ENCODE assay signal across 20 cellular contexts in genomic region chr3:6807967-6808588, GRCh38. TPM values are rescaled to one million over a fixed set of nuclear protein-coding genes. Genes with fewer than 3 reads are reported as not detected.
A peak's percentile ranks its signal among the peaks of the same experiment; 100 is the strongest.
DNase-seq lines count a peak whose midpoint lies in the region; ATAC-seq, FAIRE-seq and TF ChIP-seq lines count a peak whose summit lies in the region.
"Had no signal": no experiment of that assay in that cellular context is flagged by ENCODE, and none has a peak within 500 bp of the region (broad histone marks: within the 10 kb centered on the region; RNA-seq: fewer than 3 reads in every experiment).

No MANE protein-coding gene starts in this region.

- no peaks in the 10 kb centered on the region for H4K20me1 ChIP-seq in keratinocyte (ENCODE audit: control insufficient read depth, extremely low read depth, insufficient read depth, low read length)

- no peaks in the 10 kb centered on the region for H3K9me3 ChIP-seq in keratinocyte (ENCODE audit: control insufficient read depth, low read depth, low read length)
- H3K9me3 ChIP-seq: SK-N-SH had no signal

- no peaks in the 10 kb centered on the region for H3K9me1 ChIP-seq in keratinocyte (ENCODE audit: control insufficient read depth, extremely low read depth, insufficient read depth, low read length)

- no peaks in the 10 kb centered on the region for H3K4me1 Mint-ChIP-seq in activated CD8-positive, alpha-beta T cell treated with anti-CD3 and anti-CD28 coated beads, Interleukin-2, amount 10 ng/mL, durations not matched to agents 7 days and 5 days (ENCODE audit: low read depth)
- H3K4me1 Mint-ChIP-seq: natural killer cell had no signal

- in situ Hi-C loops in astrocyte of the cerebellum (cut with HindIII; ENCODE audit: low sequenced_read_pairs) = no loop called here

- H3K4me3 ChIP-seq in astrocyte of the cerebellum (ENCODE audit: low read depth, low read length) = no peak overlapping the region
- no peak overlapping the region for H3K4me3 ChIP-seq in keratinocyte (ENCODE audit: control insufficient read depth in 2 of 3, extremely low read depth in 1 of 3, insufficient read depth in 2 of 3, low read depth in 1 of 3, low read length in 3 of 3)

- H3K36me3 ChIP-seq in keratinocyte (ENCODE audit: control insufficient read depth in 2 of 2, extremely low read depth in 1 of 2, insufficient read depth in 2 of 2, low read length in 2 of 2) = no peaks in the 10 kb centered on the region

- CTCF ChIA-PET in activated CD8-positive, alpha-beta T cell treated with anti-CD3 and anti-CD28 coated beads, Interleukin-2, amount 10 ng/mL, durations not matched to agents 7 days and 5 days (lab: Charles Lee) = interaction anchor here (0.6 kb wide), 1 partner anchor 861 kb away, joined by 3 read pairs; no protein-coding TSS in a partner anchor

- H3K4me1 ChIP-seq in keratinocyte (ENCODE audit: control insufficient read depth, extremely low read depth, insufficient read depth, low read length) = peaks cover 3% of the 10 kb centered on the region

- no peak overlapping the region for H3K4me3 Mint-ChIP-seq in activated CD8-positive, alpha-beta T cell treated with anti-CD3 and anti-CD28 coated beads, Interleukin-2, amount 10 ng/mL, durations not matched to agents 7 days and 5 days
- H3K4me3 Mint-ChIP-seq: natural killer cell had no signal

- no peak overlapping the region for H3K27ac ChIP-seq in keratinocyte (ENCODE audit: control insufficient read depth, insufficient read depth, low read length)

- no peaks in the 10 kb centered on the region for H3K27me3 ChIP-seq in keratinocyte (ENCODE audit: control insufficient read depth, extremely low read depth, insufficient read depth, low read length)

- POLR2A ChIA-PET in activated CD8-positive, alpha-beta T cell treated with anti-CD3 and anti-CD28 coated beads, Interleukin-2, amount 10 ng/mL, durations not matched to agents 7 days and 5 days (lab: Charles Lee) = no interaction called here

- DNase-seq in Daoy (ENCODE audit: low read depth) = peak; percentile 5
- DNase-seq in NCI-H1105 (lab: John Stamatoyannopoulos, UW) = peak; percentile 16
- DNase-seq in astrocyte of the cerebellum (ENCODE audit: low read depth) = peak; percentile 91
- DNase-seq in keratinocyte (ENCODE audit: low read depth, low spot score) = peak; percentile 40
- DNase-seq in activated CD8-positive, alpha-beta T cell treated with anti-CD3 and anti-CD28 coated beads, Interleukin-2, amount 10 ng/mL, durations not matched to agents 7 days and 5 days = no peak
- no peak for DNase-seq in ecto neural progenitor cell (ENCODE audit: low spot score)
- DNase-seq: activated CD8-positive, alpha-beta memory T cell treated with anti-CD3 and anti-CD28 coated beads, Interleukin-2, amount 50 U/mL, for 4 hours; activated gamma-delta T cell; COR-L47; GOT3; KG1; natural killer cell; OCI-M1; SK-N-SH had no signal

- no peaks in the 10 kb centered on the region for H3K27me3 Mint-ChIP-seq in activated CD8-positive, alpha-beta T cell treated with anti-CD3 and anti-CD28 coated beads, Interleukin-2, amount 10 ng/mL, durations not matched to agents 7 days and 5 days (ENCODE audit: low read depth)

- no peak overlapping the region for H3K4me2 ChIP-seq in keratinocyte (ENCODE audit: control insufficient read depth, extremely low read depth, insufficient read depth, low read depth, low read length)
- H3K4me2 ChIP-seq: SK-N-SH had no signal

- dilution Hi-C loops in keratinocyte (cut with MboI; ENCODE audit: extremely low pct_ligation_motif_present, low sequenced_read_pairs) = no loop called here

- H3K9ac ChIP-seq in keratinocyte (ENCODE audit: control insufficient read depth, extremely low read depth, insufficient read depth, low read length) = no peak overlapping the region
- H3K9ac ChIP-seq: SK-N-SH had no signal

- no peaks in the 10 kb centered on the region for H3K79me2 ChIP-seq in keratinocyte (ENCODE audit: control insufficient read depth, insufficient read depth, low read length)

- peak; percentile 83 for FAIRE-seq in keratinocyte (lab: Jason Lieb, UNC)
- FAIRE-seq: G401.6 had no signal

- H2AFZ ChIP-seq in keratinocyte (ENCODE audit: control insufficient read depth, low read length) = no peak overlapping the region

- no peak for TF ChIP-seq CTCF in astrocyte of the cerebellum (IDR thresholded peaks at IDR 0.05; ENCODE audit: low read depth, low read length, missing control alignments)
- no peak for TF ChIP-seq CTCF in keratinocyte (optimal IDR thresholded peaks at IDR 0.05 in 1 of 3, IDR thresholded peaks at IDR 0.05 in 1 of 3, conservative IDR thresholded peaks at IDR 0.05 in 1 of 3; ENCODE audit: extremely low read depth in 1 of 3, insufficient read depth in 2 of 3, low read length in 3 of 3)

- H3K9me3 Mint-ChIP-seq in activated CD8-positive, alpha-beta T cell treated with anti-CD3 and anti-CD28 coated beads, Interleukin-2, amount 10 ng/mL, durations not matched to agents 7 days and 5 days (ENCODE audit: insufficient read depth) = no peaks in the 10 kb centered on the region

- H3K27ac Mint-ChIP-seq in activated CD8-positive, alpha-beta T cell treated with anti-CD3 and anti-CD28 coated beads, Interleukin-2, amount 10 ng/mL, durations not matched to agents 7 days and 5 days = no peak overlapping the region
- H3K27ac Mint-ChIP-seq: natural killer cell had no signal

- no peak for ATAC-seq in activated CD8-positive, alpha-beta T cell treated with anti-CD3 and anti-CD28 coated beads, Interleukin-2, amount 10 ng/mL, durations not matched to agents 7 days and 5 days
- no peak for ATAC-seq in GM21526 (IDR thresholded peaks at IDR 0.05; ENCODE audit: low FRiP score, unreplicated experiment)
- no peak for ATAC-seq in HG03025 (IDR thresholded peaks at IDR 0.05; ENCODE audit: low FRiP score, unreplicated experiment)
- ATAC-seq: natural killer cell had no signal

- no peaks in the 10 kb centered on the region for H3K36me3 Mint-ChIP-seq in activated CD8-positive, alpha-beta T cell treated with anti-CD3 and anti-CD28 coated beads, Interleukin-2, amount 10 ng/mL, durations not matched to agents 7 days and 5 days (ENCODE audit: low read depth)
- H3K36me3 Mint-ChIP-seq: natural killer cell had no signal

RNA-seq across cellular contexts. Expression of gene GRM7, which starts 52.8 kb away (rescaled TPM):
- not detected in 2 replicates for total RNA-seq in Daoy (2014; rRNA removed; shearing (Covaris generic))
- not detected in 3 replicates for polyA plus RNA-seq in keratinocyte
- not detected for polyA plus RNA-seq in keratinocyte (2011; ENCODE audit: low read depth)
- not detected in 2 replicates for polyA plus RNA-seq in keratinocyte (2011; cell fraction: cytosol; rRNA removed)
- not detected in 2 replicates for polyA plus RNA-seq in keratinocyte (2011; cell fraction: nucleus; rRNA removed)
- polyA plus RNA-seq in keratinocyte (2012; ENCODE audit: low replicate concordance) = not detected in 2 replicates
- polyA minus RNA-seq in keratinocyte = 0.20 TPM in 1 of 3 replicates, not detected in the others
- polyA minus RNA-seq in keratinocyte (2011; cell fraction: cytosol; rRNA and poly(A)+ RNA removed) = not detected
- not detected in 2 replicates for polyA minus RNA-seq in keratinocyte (2011; cell fraction: nucleus; rRNA and poly(A)+ RNA removed)
- not detected for total RNA-seq in activated CD8-positive, alpha-beta T cell treated with anti-CD3 and anti-CD28 coated beads, Interleukin-2, amount 10 ng/mL, durations not matched to agents 7 days and 5 days
- total RNA-seq: lung microvascular endothelial cell, natural killer cell, NCI-H460, pulmonary artery endothelial cell had no signal

Comparison
In these comparisons a context has a peak if more than half of its experiments do, and no peak if none do; other contexts are left out.
1. DNase-seq: peak in Daoy (single experiment), NCI-H1105 (single experiment), astrocyte of the cerebellum (single experiment) and keratinocyte (single experiment); none in activated CD8-positive, alpha-beta T cell treated with anti-CD3 and anti-CD28 coated beads, Interleukin-2, amount 10 ng/mL, durations not matched to agents 7 days and 5 days (single experiment) and ecto neural progenitor cell (single experiment).